In genomic region chr14:52663850-52664249, GRCh38 we compare ENCODE assay signal across 22 cellular contexts.
"Had no signal": no experiment of that assay in that cellular context is flagged by ENCODE, and none has a peak within 500 bp of the region (broad histone marks: within the 10 kb centered on the region; RNA-seq: fewer than 3 reads in every experiment).

No MANE protein-coding gene starts in this region.

- H3K4me3 ChIP-seq: body of pancreas, hepatocyte, right atrium auricular region, tibial nerve had no signal

- FAIRE-seq: kidney, urothelium cell line had no signal

- H3K4me1 ChIP-seq: body of pancreas, right atrium auricular region, tibial nerve had no signal

- ATAC-seq: activated CD4-positive, alpha-beta T cell treated with anti-CD3 and anti-CD28 coated beads for 36 hours; activated CD8-positive, alpha-beta memory T cell treated with anti-CD3 and anti-CD28 coated beads, Interleukin-2, amount 10 ng/mL, durations not matched to agents 7 days and 5 days; body of pancreas; left lobe of liver; stimulated activated naive CD8-positive, alpha-beta T cell treated with anti-CD3 and anti-CD28 coated beads, Interleukin-15, Interleukin-2, amounts not matched to agents 100 U/mL and 50 U/mL, for 24 hours; WTC11 had no signal

- H3K36me3 ChIP-seq: right atrium auricular region had no signal

- H3K27me3 Mint-ChIP-seq: activated CD4-positive, alpha-beta memory T cell treated with anti-CD3 and anti-CD28 coated beads, Interleukin-2, amount 10 ng/mL, durations not matched to agents 7 days and 5 days; activated CD4-positive, alpha-beta T cell treated with anti-CD3 and anti-CD28 coated beads for 36 hours; activated CD8-positive, alpha-beta memory T cell treated with anti-CD3 and anti-CD28 coated beads, Interleukin-2, amount 10 ng/mL, durations not matched to agents 7 days and 5 days; activated naive CD8-positive, alpha-beta T cell treated with anti-CD3 and anti-CD28 coated beads for 36 hours; progenitor cell of endocrine pancreas had no signal

- H3K9me3 ChIP-seq: body of pancreas, right atrium auricular region, tibial nerve had no signal

- H3K4me2 ChIP-seq: hepatocyte had no signal

- H3K4me1 Mint-ChIP-seq: activated naive CD8-positive, alpha-beta T cell treated with anti-CD3 and anti-CD28 coated beads for 36 hours had no signal

- H3K4me3 Mint-ChIP-seq: activated CD4-positive, alpha-beta memory T cell treated with anti-CD3 and anti-CD28 coated beads, Interleukin-2, amount 10 ng/mL, durations not matched to agents 7 days and 5 days; activated CD4-positive, alpha-beta T cell treated with anti-CD3 and anti-CD28 coated beads for 36 hours; activated CD8-positive, alpha-beta memory T cell treated with anti-CD3 and anti-CD28 coated beads, Interleukin-2, amount 10 ng/mL, durations not matched to agents 7 days and 5 days; activated naive CD8-positive, alpha-beta T cell treated with anti-CD3 and anti-CD28 coated beads for 36 hours; T-helper 2 cell treated with Interferon-gamma antibody and Interleukin-4, amounts not matched to agents 5 μg/mL and 100 μg/mL, for 36 hours; WTC11 had no signal

- H3K9me3 Mint-ChIP-seq: activated CD4-positive, alpha-beta memory T cell treated with anti-CD3 and anti-CD28 coated beads, Interleukin-2, amount 10 ng/mL, durations not matched to agents 7 days and 5 days; activated naive CD8-positive, alpha-beta T cell treated with anti-CD3 and anti-CD28 coated beads for 36 hours; T-helper 2 cell treated with Interferon-gamma antibody and Interleukin-4, amounts not matched to agents 5 μg/mL and 100 μg/mL, for 36 hours; WTC11 had no signal

- DNase-seq: activated CD4-positive, alpha-beta memory T cell treated with anti-CD3 and anti-CD28 coated beads, Interleukin-2, amount 10 ng/mL, durations not matched to agents 7 days and 5 days; activated CD4-positive, alpha-beta T cell treated with anti-CD3 and anti-CD28 coated beads for 36 hours; activated CD8-positive, alpha-beta memory T cell treated with anti-CD3 and anti-CD28 coated beads, Interleukin-2, amount 10 ng/mL, durations not matched to agents 7 days and 5 days; activated naive CD8-positive, alpha-beta T cell treated with anti-CD3 and anti-CD28 coated beads for 36 hours; amniotic stem cell; body of pancreas; dermis blood vessel endothelial cell; foreskin fibroblast; kidney; midbrain; stimulated activated CD4-positive, alpha-beta T cell treated with anti-CD3 and anti-CD28 coated beads, Interleukin-2, amount 100 ng/mL, for 24 hours; stimulated activated naive CD8-positive, alpha-beta T cell treated with anti-CD3 and anti-CD28 coated beads, Interleukin-15, Interleukin-2, amounts not matched to agents 100 U/mL and 50 U/mL, for 24 hours; substantia nigra had no signal

- H2AFZ ChIP-seq: hepatocyte had no signal

- H3K27ac ChIP-seq: body of pancreas, epithelial cell of prostate, hepatocyte, right atrium auricular region, tibial nerve had no signal

- H3K27ac Mint-ChIP-seq: activated CD4-positive, alpha-beta memory T cell treated with anti-CD3 and anti-CD28 coated beads, Interleukin-2, amount 10 ng/mL, durations not matched to agents 7 days and 5 days; activated CD4-positive, alpha-beta T cell treated with anti-CD3 and anti-CD28 coated beads for 36 hours; activated CD8-positive, alpha-beta memory T cell treated with anti-CD3 and anti-CD28 coated beads, Interleukin-2, amount 10 ng/mL, durations not matched to agents 7 days and 5 days; activated naive CD8-positive, alpha-beta T cell treated with anti-CD3 and anti-CD28 coated beads for 36 hours; progenitor cell of endocrine pancreas; T-helper 2 cell treated with Interferon-gamma antibody and Interleukin-4, amounts not matched to agents 5 μg/mL and 100 μg/mL, for 36 hours had no signal

- H3K27me3 ChIP-seq: body of pancreas, hepatocyte, right atrium auricular region, tibial nerve had no signal

- H3K79me2 ChIP-seq: hepatocyte had no signal
